In the genomic region with DNA sequence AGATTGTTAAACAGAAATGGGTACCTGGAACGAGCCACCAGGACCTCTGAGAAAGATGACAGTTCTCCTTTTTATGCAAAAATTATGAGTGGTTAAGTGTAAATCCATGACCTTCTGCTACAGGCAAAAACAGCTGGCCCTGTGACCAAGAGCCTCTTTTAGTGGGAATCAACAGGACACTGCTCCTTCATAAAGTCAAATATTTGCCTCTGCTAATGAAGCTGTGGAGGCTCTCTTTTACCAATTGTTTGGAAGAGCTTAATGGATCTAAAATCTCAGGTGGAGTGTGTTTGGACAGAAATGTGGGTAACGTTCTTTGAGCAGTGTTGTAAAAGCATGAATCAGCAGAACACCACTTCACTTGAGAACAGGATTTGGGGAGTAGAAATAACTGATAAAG, we compare ENCODE assay signal across 11 cellular contexts.
"Had no signal": no experiment of that assay in that cellular context is flagged by ENCODE, and none has a peak within 500 bp of the region (broad histone marks: within the 10 kb centered on the region; RNA-seq: fewer than 3 reads in every experiment).

No MANE protein-coding gene starts in this region.

- DNase-seq: activated CD4-positive, alpha-beta T cell treated with anti-CD3 and anti-CD28 coated beads for 48 hours; activated CD4-positive, CD25-positive, alpha-beta regulatory T cell; activated CD8-positive, alpha-beta T cell treated with anti-CD3 and anti-CD28 coated beads for 36 hours; activated naive CD4-positive, alpha-beta T cell treated with anti-CD3 and anti-CD28 coated beads for 36 hours; activated T-cell treated with anti-CD3 and anti-CD28 coated beads, Interleukin-2, amount 50 U/mL, for 24 hours; dermis blood vessel endothelial cell; effector memory CD8-positive, alpha-beta T cell; foreskin fibroblast; stimulated activated naive CD8-positive, alpha-beta T cell treated with anti-CD3 and anti-CD28 coated beads, Interleukin-15, Interleukin-2, amounts not matched to agents 100 U/mL and 50 U/mL, for 24 hours; substantia nigra had no signal

- ATAC-seq: activated CD8-positive, alpha-beta T cell treated with anti-CD3 and anti-CD28 coated beads for 36 hours; body of pancreas; effector memory CD8-positive, alpha-beta T cell; stimulated activated naive CD8-positive, alpha-beta T cell treated with anti-CD3 and anti-CD28 coated beads, Interleukin-15, Interleukin-2, amounts not matched to agents 100 U/mL and 50 U/mL, for 24 hours had no signal
